Comparison of ENCODE assay signal across 39 cellular contexts in the genomic region with DNA sequence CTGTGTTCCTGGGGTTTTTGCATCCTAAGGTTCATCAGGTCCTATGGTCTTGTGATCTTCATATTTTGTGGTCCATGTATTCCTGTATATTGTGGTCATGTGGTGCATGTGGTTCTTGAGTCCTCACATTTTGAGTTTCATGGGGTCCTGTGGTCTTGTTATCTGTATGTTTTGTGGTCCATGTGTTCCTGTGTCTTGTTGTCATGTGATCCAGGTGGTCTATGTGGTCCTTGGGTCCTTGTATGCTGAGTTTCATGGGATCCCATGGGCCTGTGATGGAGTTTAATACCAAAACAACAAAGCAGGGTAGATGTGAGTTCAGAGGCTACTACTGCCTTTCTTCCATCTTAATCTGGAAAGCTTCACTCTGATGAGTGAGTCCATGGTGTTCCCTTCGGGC.
"Had no signal": no experiment of that assay in that cellular context is flagged by ENCODE, and none has a peak within 500 bp of the region (broad histone marks: within the 10 kb centered on the region; RNA-seq: fewer than 3 reads in every experiment).

No MANE protein-coding gene starts in this region.

- H3K9me3 Mint-ChIP-seq: activated naive CD4-positive, alpha-beta T cell treated with anti-CD3 and anti-CD28 coated beads for 36 hours; activated naive CD4-positive, alpha-beta T cell treated with anti-CD3 and anti-CD28 coated beads, Interleukin-2, amount 10 ng/mL, durations not matched to agents 7 days and 5 days; activated naive CD4-positive, alpha-beta T cell treated with anti-CD3 and anti-CD28 coated beads, Interleukin-2, amount 50 U/mL, for 24 hours; activated naive CD8-positive, alpha-beta T cell treated with anti-CD3 and anti-CD28 coated beads for 36 hours; activated naive CD8-positive, alpha-beta T cell treated with anti-CD3 and anti-CD28 coated beads, Interleukin-2, amount 50 U/mL, for 24 hours; activated T-helper 1 cell treated with anti-CD3 and anti-CD28 coated beads, Interleukin-12 subunit alpha, Interleukin-12 subunit beta, Interleukin-2, Interleukin-4 antibody, amounts not matched to agents 30 ng/mL and 10 ng/mL and 1 ng/mL, durations not matched to agents 14 hours and 24 hours and 36 hours; activated T-helper 17 cell treated with anti-CD3 and anti-CD28 coated beads, Interleukin-2, amount 50 U/mL, for 72 hours; activated T-helper 2 cell treated with anti-CD3 and anti-CD28 coated beads, Interferon-gamma antibody, Interleukin-2, Interleukin-4, amounts not matched to agents 10 μg/mL and 5 μg/mL and 100 μg/mL, durations not matched to agents 14 hours and 24 hours and 36 hours; central memory CD8-positive, alpha-beta T cell had no signal

- H3K27ac Mint-ChIP-seq: activated naive CD4-positive, alpha-beta T cell treated with anti-CD3 and anti-CD28 coated beads for 36 hours; activated naive CD4-positive, alpha-beta T cell treated with anti-CD3 and anti-CD28 coated beads, Interleukin-2, amount 10 ng/mL, durations not matched to agents 7 days and 5 days; activated naive CD4-positive, alpha-beta T cell treated with anti-CD3 and anti-CD28 coated beads, Interleukin-2, amount 50 U/mL, for 24 hours; activated naive CD8-positive, alpha-beta T cell; activated naive CD8-positive, alpha-beta T cell treated with anti-CD3 and anti-CD28 coated beads for 36 hours; activated naive CD8-positive, alpha-beta T cell treated with anti-CD3 and anti-CD28 coated beads, Interleukin-2, amount 10 ng/mL, durations not matched to agents 7 days and 5 days; activated naive CD8-positive, alpha-beta T cell treated with anti-CD3 and anti-CD28 coated beads, Interleukin-2, amount 50 U/mL, for 24 hours; activated T-cell treated with anti-CD3 and anti-CD28 coated beads, Interleukin-2, amount 50 U/mL, for 24 hours; activated T-cell treated with anti-CD3 and anti-CD28 coated beads, Interleukin-2, amount 50 U/mL, for 72 hours; activated T-helper 1 cell treated with anti-CD3 and anti-CD28 coated beads, Interleukin-12 subunit alpha, Interleukin-12 subunit beta, Interleukin-2, Interleukin-4 antibody, amounts not matched to agents 30 ng/mL and 10 ng/mL and 1 ng/mL, durations not matched to agents 14 hours and 24 hours and 36 hours; activated T-helper 17 cell treated with anti-CD3 and anti-CD28 coated beads, Interleukin-2, amount 50 U/mL, for 72 hours; activated T-helper 2 cell treated with anti-CD3 and anti-CD28 coated beads, Interferon-gamma antibody, Interleukin-2, Interleukin-4, amounts not matched to agents 10 μg/mL and 5 μg/mL and 100 μg/mL, durations not matched to agents 14 hours and 24 hours and 36 hours; brain had no signal

- H3K4me3 Mint-ChIP-seq: activated naive CD4-positive, alpha-beta T cell treated with anti-CD3 and anti-CD28 coated beads for 36 hours; activated naive CD4-positive, alpha-beta T cell treated with anti-CD3 and anti-CD28 coated beads, Interleukin-2, amount 10 ng/mL, durations not matched to agents 7 days and 5 days; activated naive CD4-positive, alpha-beta T cell treated with anti-CD3 and anti-CD28 coated beads, Interleukin-2, amount 50 U/mL, for 24 hours; activated naive CD8-positive, alpha-beta T cell; activated naive CD8-positive, alpha-beta T cell treated with anti-CD3 and anti-CD28 coated beads for 36 hours; activated naive CD8-positive, alpha-beta T cell treated with anti-CD3 and anti-CD28 coated beads, Interleukin-2, amount 10 ng/mL, durations not matched to agents 7 days and 5 days; activated naive CD8-positive, alpha-beta T cell treated with anti-CD3 and anti-CD28 coated beads, Interleukin-2, amount 50 U/mL, for 24 hours; activated T-cell treated with anti-CD3 and anti-CD28 coated beads, Interleukin-2, amount 50 U/mL, for 24 hours; activated T-cell treated with anti-CD3 and anti-CD28 coated beads, Interleukin-2, amount 50 U/mL, for 4 hours; activated T-cell treated with anti-CD3 and anti-CD28 coated beads, Interleukin-2, amount 50 U/mL, for 72 hours; activated T-helper 1 cell treated with anti-CD3 and anti-CD28 coated beads, Interleukin-12 subunit alpha, Interleukin-12 subunit beta, Interleukin-2, Interleukin-4 antibody, amounts not matched to agents 30 ng/mL and 10 ng/mL and 1 ng/mL, durations not matched to agents 14 hours and 24 hours and 36 hours; activated T-helper 17 cell treated with anti-CD3 and anti-CD28 coated beads, Interleukin-2, amount 50 U/mL, for 72 hours; brain; central memory CD8-positive, alpha-beta T cell had no signal

- H3K4me1 ChIP-seq: adrenal gland, ascending aorta, body of pancreas, breast epithelium had no signal

- H3K27me3 ChIP-seq: adrenal gland, ascending aorta, body of pancreas, brain microvascular endothelial cell, breast epithelium, cardiac muscle cell had no signal

- ATAC-seq: activated naive CD8-positive, alpha-beta T cell treated with anti-CD3 and anti-CD28 coated beads, Interleukin-2, amount 50 U/mL, for 24 hours; activated T-cell treated with anti-CD3 and anti-CD28 coated beads, Interleukin-2, amount 50 U/mL, for 4 hours; activated T-cell treated with anti-CD3 and anti-CD28 coated beads, Interleukin-2, amount 50 U/mL, for 72 hours; activated T-helper 17 cell treated with anti-CD3 and anti-CD28 coated beads, Interleukin-2, amount 50 U/mL, for 72 hours; body of pancreas had no signal

- H3K36me3 ChIP-seq: adrenal gland, ascending aorta, brain microvascular endothelial cell, breast epithelium, cardiac muscle cell had no signal

- H3K4me3 ChIP-seq: adrenal gland, ascending aorta, body of pancreas, breast epithelium, cardiac muscle cell had no signal

- H3K9me3 ChIP-seq: adrenal gland, ascending aorta, body of pancreas, breast epithelium had no signal

- H3K27ac ChIP-seq: adrenal gland, ascending aorta, body of pancreas, brain microvascular endothelial cell, breast epithelium, cardiac muscle cell had no signal

- H3K36me3 Mint-ChIP-seq: activated naive CD4-positive, alpha-beta T cell treated with anti-CD3 and anti-CD28 coated beads, Interleukin-2, amount 10 ng/mL, durations not matched to agents 7 days and 5 days; activated naive CD4-positive, alpha-beta T cell treated with anti-CD3 and anti-CD28 coated beads, Interleukin-2, amount 50 U/mL, for 24 hours; activated naive CD4-positive, alpha-beta T cell treated with anti-CD3 and anti-CD28 coated beads, Interleukin-2, amount 50 U/mL, for 72 hours; activated naive CD8-positive, alpha-beta T cell; activated naive CD8-positive, alpha-beta T cell treated with anti-CD3 and anti-CD28 coated beads for 36 hours; activated naive CD8-positive, alpha-beta T cell treated with anti-CD3 and anti-CD28 coated beads, Interleukin-2, amount 10 ng/mL, durations not matched to agents 7 days and 5 days; brain had no signal

- H3K27me3 Mint-ChIP-seq: activated naive CD8-positive, alpha-beta T cell; activated naive CD8-positive, alpha-beta T cell treated with anti-CD3 and anti-CD28 coated beads for 36 hours; activated naive CD8-positive, alpha-beta T cell treated with anti-CD3 and anti-CD28 coated beads, Interleukin-2, amount 50 U/mL, for 24 hours had no signal

- H3K4me1 Mint-ChIP-seq: activated naive CD4-positive, alpha-beta T cell treated with anti-CD3 and anti-CD28 coated beads, Interleukin-2, amount 10 ng/mL, durations not matched to agents 7 days and 5 days; activated naive CD4-positive, alpha-beta T cell treated with anti-CD3 and anti-CD28 coated beads, Interleukin-2, amount 50 U/mL, for 24 hours; activated naive CD8-positive, alpha-beta T cell treated with anti-CD3 and anti-CD28 coated beads for 36 hours; activated naive CD8-positive, alpha-beta T cell treated with anti-CD3 and anti-CD28 coated beads, Interleukin-2, amount 50 U/mL, for 24 hours; activated T-helper 17 cell treated with anti-CD3 and anti-CD28 coated beads, Interleukin-2, amount 50 U/mL, for 72 hours; central memory CD8-positive, alpha-beta T cell had no signal

- DNase-seq: activated effector memory CD4-positive, alpha-beta T cell treated with anti-CD3 and anti-CD28 coated beads, Interleukin-2, amount 50 U/mL, for 16 hours; activated effector memory CD4-positive, alpha-beta T cell treated with Interleukin-2 at 50 U/mL for 16 hours; activated gamma-delta T cell; activated gamma-delta T cell treated with Interleukin-2 at 50 U/mL for 16 hours; activated naive CD4-positive, alpha-beta T cell; activated naive CD4-positive, alpha-beta T cell treated with anti-CD3 and anti-CD28 coated beads for 36 hours; activated naive CD4-positive, alpha-beta T cell treated with anti-CD3 and anti-CD28 coated beads, Interleukin-2, amount 10 ng/mL, durations not matched to agents 7 days and 5 days; activated naive CD4-positive, alpha-beta T cell treated with anti-CD3 and anti-CD28 coated beads, Interleukin-2, amount 50 U/mL, for 16 hours; activated naive CD4-positive, alpha-beta T cell treated with Interleukin-2 at 50 U/mL for 16 hours; activated naive CD8-positive, alpha-beta T cell treated with anti-CD3 and anti-CD28 coated beads for 36 hours; activated naive CD8-positive, alpha-beta T cell treated with anti-CD3 and anti-CD28 coated beads, Interleukin-2, amount 10 ng/mL, durations not matched to agents 7 days and 5 days; activated naive CD8-positive, alpha-beta T cell treated with anti-CD3 and anti-CD28 coated beads, Interleukin-2, amount 50 U/mL, for 24 hours; activated T-cell treated with anti-CD3 and anti-CD28 coated beads for 4 hours; activated T-cell treated with anti-CD3 and anti-CD28 coated beads, Interleukin-2, amount 50 U/mL, for 1 hour; activated T-cell treated with anti-CD3 and anti-CD28 coated beads, Interleukin-2, amount 50 U/mL, for 24 hours; activated T-cell treated with anti-CD3 and anti-CD28 coated beads, Interleukin-2, amount 50 U/mL, for 4 hours; activated T-cell treated with anti-CD3 and anti-CD28 coated beads, Interleukin-2, amount 50 U/mL, for 48 hours; activated T-cell treated with anti-CD3 and anti-CD28 coated beads, Interleukin-2, amount 50 U/mL, for 72 hours; adrenal gland; amniotic stem cell; amygdala; anterior cingulate cortex; aorta; body of pancreas; brain microvascular endothelial cell; caudate nucleus; central memory CD4-positive, alpha-beta T cell; cerebellar nuclear complex had no signal
